ENCODE assay signal across 7 cellular contexts in the genomic region with DNA sequence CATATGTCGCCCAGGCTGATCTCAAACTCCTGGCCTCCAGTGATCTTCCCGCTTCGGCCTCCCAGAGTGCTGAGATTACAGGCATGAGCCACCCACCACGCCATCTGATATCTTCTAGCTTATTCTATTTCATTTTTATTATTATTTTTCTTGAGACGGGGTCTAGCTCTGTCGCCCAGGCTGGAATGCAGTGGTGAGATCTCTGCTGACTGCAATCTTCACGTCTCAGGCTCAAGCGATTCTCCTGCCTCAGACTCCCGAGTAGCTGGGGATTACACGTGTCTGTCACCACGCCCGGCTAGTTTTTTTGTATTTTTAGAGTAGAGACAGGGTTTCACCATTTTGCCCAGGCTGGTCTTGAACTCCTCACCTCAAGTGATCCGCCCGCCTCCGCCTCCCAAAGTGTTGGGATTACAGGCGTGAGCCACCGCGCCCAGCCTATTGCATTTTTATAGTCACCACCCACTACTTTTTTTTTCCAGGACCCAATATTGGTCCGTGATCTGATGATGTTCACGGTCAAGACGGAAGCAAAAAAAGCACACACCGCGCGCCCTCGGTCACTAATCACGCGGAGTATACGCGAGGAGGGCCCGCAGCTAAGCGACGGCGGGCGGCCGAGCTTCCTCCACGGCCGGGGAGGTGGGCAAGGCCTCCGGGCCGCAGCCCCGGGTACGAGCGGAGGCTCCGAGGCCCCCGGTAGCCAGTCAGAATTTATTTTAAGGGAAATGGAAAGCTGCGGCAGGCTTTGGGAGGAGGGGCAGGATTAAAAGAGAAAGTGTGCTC. TPM values are rescaled to one million over a fixed set of nuclear protein-coding genes. Genes with fewer than 3 reads are reported as not detected.
DNase-seq lines count a peak whose midpoint lies in the region; ATAC-seq, FAIRE-seq and TF ChIP-seq lines count a peak whose summit lies in the region.

No MANE protein-coding gene starts in this region.

- in situ Hi-C loops in HepG2 (cut with HindIII; ENCODE audit: extremely low pct_ligation_motif_present, low pct_unique_long_range_greater_than_20kb): loop anchor here (5.0 kb wide), 1 partner anchor 54 kb away; a partner anchor contains a TSS

- H3K27me3 Mint-ChIP-seq in brain: peaks cover 3% of the 10 kb centered on the region

- no peak for TF ChIP-seq POLR2A in H54 (IDR thresholded peaks at IDR 0.05; ENCODE audit: low read depth, low read length)
- TF ChIP-seq POLR2A in HepG2 (IDR thresholded peaks at IDR 0.05; ENCODE audit: insufficient read depth in 1 of 2, low read depth in 2 of 2, low read length in 2 of 2): peak; percentile 65 to 69
- peak in 1 of 2 donors; percentile 51 for TF ChIP-seq POLR2A in suprapubic skin (IDR thresholded peaks at IDR 0.05)

- H3K9ac ChIP-seq in HepG2 (ENCODE audit: insufficient read depth, low read depth, low read length): peak overlapping the region; percentile 78

- peaks cover 22% of the 10 kb centered on the region for H3K79me2 ChIP-seq in HepG2 (ENCODE audit: insufficient read depth, low read length)

- H3K4me3 ChIP-seq in HepG2 (replicated peaks in 1 of 3; ENCODE audit: insufficient read depth in 1 of 3, low read depth in 2 of 3, low read length in 3 of 3): peak overlapping the region; percentile 71 to 87 (median 85)
- H3K4me3 ChIP-seq in suprapubic skin: peak overlapping the region; percentile 82

- peaks cover 16% of the 10 kb centered on the region for H4K20me1 ChIP-seq in HepG2 (ENCODE audit: insufficient read depth, low read length)

- H3K36me3 ChIP-seq in HepG2 (replicated peaks in 1 of 2; ENCODE audit: control insufficient read depth in 1 of 2, insufficient read depth in 2 of 2, low read length in 2 of 2): peaks cover 8 to 22% of the 10 kb centered on the region in 2 experiments; a peak in 4 of 5 replicates
- H3K36me3 ChIP-seq in suprapubic skin: peaks cover 16% of the 10 kb centered on the region

- H3K4me2 ChIP-seq in HepG2 (ENCODE audit: low read depth, low read length): peak overlapping the region; percentile 70

- H3K27ac ChIP-seq in HepG2 (ENCODE audit: extremely low read length, insufficient read depth, low read length): peak overlapping the region; percentile 86
- H3K27ac ChIP-seq in suprapubic skin: peak overlapping the region; percentile 91

- POLR2A ChIA-PET in HepG2 (lab: Yijun Ruan, JAX): interaction anchor here (0.6 to 10.4 kb wide), 23 partner anchors 9 to 671 kb away, joined by 3 to 260 read pairs (median 4); a partner anchor contains a TSS

- peaks cover 69% of the 10 kb centered on the region for H3K4me1 ChIP-seq in HepG2 (ENCODE audit: insufficient read depth, low read length)
- peaks cover 18% of the 10 kb centered on the region for H3K4me1 ChIP-seq in suprapubic skin

- H3K9me3 ChIP-seq in HepG2 (ENCODE audit: low read length) (no peaks in the 10 kb centered on the region), suprapubic skin (no peaks in the 10 kb centered on the region)

- CTCF ChIA-PET in HepG2 (lab: Yijun Ruan, JAX; ENCODE audit: low intra/inter-chr PET ratio, low total read pairs): no interaction called here

- TF ChIP-seq CTCF in brain (conservative IDR thresholded peaks at IDR 0.05) (no peak), HepG2 (CRISPR knock-in tag; IDR thresholded peaks at IDR 0.05) (no peak), suprapubic skin (IDR thresholded peaks at IDR 0.05) (no peak)

- 12% methylated on average over 45 of the region's 45 CpGs for WGBS in HepG2 (ENCODE audit: low lambda C conversion rate)
- 25% methylated on average over 28 of the region's 45 CpGs for WGBS in suprapubic skin

- TF ChIP-seq EP300 in HepG2 (IDR thresholded peaks at IDR 0.05; ENCODE audit: low read depth in 2 of 2, low read length in 2 of 2) (no peak), HepG2 (CRISPR knock-in tag; IDR thresholded peaks at IDR 0.05; ENCODE audit: borderline replicate concordance) (peak; percentile 10; the same call in 1 of the 2 replicates), suprapubic skin (IDR thresholded peaks at IDR 0.05) (no peak)

- TF ChIP-seq RAD21 in HepG2 (CRISPR knock-in tag; IDR thresholded peaks at IDR 0.05): no peak

- H3K9me3 Mint-ChIP-seq in brain: peaks cover 0 to 6% (median 0%) of the 10 kb centered on the region in 5 experiments

- peaks cover 67% of the 10 kb centered on the region for H3K4me1 Mint-ChIP-seq in brain

- peaks cover 20% of the 10 kb centered on the region for H3K36me3 Mint-ChIP-seq in brain

- ATAC-seq in GM18511 (IDR thresholded peaks at IDR 0.05; ENCODE audit: unreplicated experiment): peak; percentile 16
- ATAC-seq in HepG2: peak; percentile 0; the same call in 2 of the 3 replicates

- DNase-seq in H54 (ENCODE audit: insufficient read length, low spot score) (peak; percentile 30), MV-4-11 (lab: John Stamatoyannopoulos, UW) (peak; percentile 85), HepG2 (ENCODE audit: low spot score) (no peak), suprapubic skin (ENCODE audit: low spot score in 2 of 2) (peak in 1 of 2 donors; percentile 75), NCI-H2107 (lab: John Stamatoyannopoulos, UW) (no peak)

- peaks cover 6 to 24% of the 10 kb centered on the region in 2 experiments; a peak in 4 of 5 replicates for H3K27me3 ChIP-seq in HepG2 (ENCODE audit: control insufficient read depth in 1 of 2, insufficient read depth in 2 of 2, low read length in 2 of 2)
- H3K27me3 ChIP-seq in suprapubic skin: peaks cover 27% of the 10 kb centered on the region

- intact Hi-C loops in HepG2 (cut with micrococcal nuclease; ENCODE audit: unreplicated experiment): loop anchor here (1.0 to 5.0 kb wide), 3 partner anchors 36 to 109 kb away; no protein-coding TSS in a partner anchor

- FAIRE-seq in H54 (lab: Jason Lieb, UNC): no peak
- no peak for FAIRE-seq in HepG2 (lab: Jason Lieb, UNC)

- H3K27ac Mint-ChIP-seq in brain: peak overlapping the region; percentile 89 to 96 (median 95)

- BruUV-seq in HepG2 (replicated peaks; lab: Mats Ljungman, UMichigan): TSS peak; percentile 66

- H3K4me3 Mint-ChIP-seq in brain: peak overlapping the region; percentile 87 to 93 (median 90)

- no peak overlapping the region for H2AFZ ChIP-seq in HepG2 (ENCODE audit: low read length)

RNA-seq across cellular contexts. Expression of a gene that starts 1.1 kb away (rescaled TPM):
- polyA plus RNA-seq in brain (ENCODE audit: insufficient read depth, low read depth, low replicate concordance) (171 TPM), HepG2 (2011; rRNA removed) (43.3 and 50.4 TPM in 2 replicates)
- total RNA-seq in HepG2 (2016; rRNA removed; fragmentation: Illumina TruSeq; extraction: Trizol) (77.7 and 79.2 TPM in 2 replicates), suprapubic skin (10 to 100 TPM; 32.4 to 45.7 (median 37.0) TPM)
- total RNA-seq in HepG2 (2016; cell fraction: cytosol; rRNA removed; fragmentation: Illumina TruSeq; extraction: Trizol; ENCODE audit: low read depth): 24.5 and 25.5 TPM in 2 replicates
- total RNA-seq in HepG2 (2016; cell fraction: insoluble cytoplasmic fraction; rRNA removed; fragmentation: Illumina TruSeq; extraction: Trizol): 67.6 and 79.5 TPM in 2 replicates
- total RNA-seq in HepG2 (2016; cell fraction: membrane; rRNA removed; fragmentation: Illumina TruSeq; extraction: Trizol): 64.7 and 64.9 TPM in 2 replicates
- 45.7 and 51.1 TPM in 2 replicates for total RNA-seq in HepG2 (2016; cell fraction: nucleus; rRNA removed; fragmentation: Illumina TruSeq; extraction: Trizol)
- polyA plus RNA-seq in HepG2 (2011; cell fraction: cytosol; rRNA removed): 24.6 and 38.4 TPM in 2 replicates
- polyA plus RNA-seq in HepG2 (2011; cell fraction: nucleus; rRNA removed): 68.1 and 80.1 TPM in 2 replicates
- 35.5 and 43.9 TPM in 2 replicates for polyA plus RNA-seq in HepG2 (2012)
- 15.6 and 19.3 TPM in 2 replicates for polyA plus RNA-seq in HepG2 (2016; cell fraction: cytosol; fragmentation: Illumina TruSeq; extraction: Trizol; ENCODE audit: low read depth)
- 70.8 and 83.3 TPM in 2 replicates for polyA plus RNA-seq in HepG2 (2016; cell fraction: insoluble cytoplasmic fraction; fragmentation: Illumina TruSeq; extraction: Trizol; ENCODE audit: low read depth)
- polyA plus RNA-seq in HepG2 (2016; cell fraction: membrane; fragmentation: Illumina TruSeq; extraction: Trizol; ENCODE audit: low read depth): 38.0 and 40.1 TPM in 2 replicates
- 84.6 and 88.2 TPM in 2 replicates for polyA plus RNA-seq in HepG2 (2016; cell fraction: nucleus; fragmentation: Illumina TruSeq; extraction: Trizol; ENCODE audit: insufficient read depth, low read depth)
- 41.0 and 77.9 TPM in 2 replicates for polyA minus RNA-seq in HepG2 (2011; rRNA and poly(A)+ RNA removed; ENCODE audit: low replicate concordance)
- 22.8 and 27.3 TPM in 2 replicates for polyA minus RNA-seq in HepG2 (2011; cell fraction: cytosol; rRNA and poly(A)+ RNA removed)
- 35.0 and 37.7 TPM in 2 replicates for polyA minus RNA-seq in HepG2 (2011; cell fraction: nucleus; rRNA and poly(A)+ RNA removed)

RNA-seq across cellular contexts. Expression of a gene that starts 22.0 kb away (rescaled TPM):
- polyA plus RNA-seq in brain (ENCODE audit: insufficient read depth, low read depth, low replicate concordance) (404 TPM), HepG2 (2011; rRNA removed) (571 and 631 TPM in 2 replicates)
- total RNA-seq in HepG2 (2016; rRNA removed; fragmentation: Illumina TruSeq; extraction: Trizol) (531 and 639 TPM in 2 replicates), suprapubic skin (100 to 1,000 TPM; 163 to 226 (median 208) TPM)
- 280 and 300 TPM in 2 replicates for total RNA-seq in HepG2 (2016; cell fraction: cytosol; rRNA removed; fragmentation: Illumina TruSeq; extraction: Trizol; ENCODE audit: low read depth)
- 555 and 661 TPM in 2 replicates for total RNA-seq in HepG2 (2016; cell fraction: insoluble cytoplasmic fraction; rRNA removed; fragmentation: Illumina TruSeq; extraction: Trizol)
- 259 and 300 TPM in 2 replicates for total RNA-seq in HepG2 (2016; cell fraction: membrane; rRNA removed; fragmentation: Illumina TruSeq; extraction: Trizol)
- total RNA-seq in HepG2 (2016; cell fraction: nucleus; rRNA removed; fragmentation: Illumina TruSeq; extraction: Trizol): 259 and 270 TPM in 2 replicates
- polyA plus RNA-seq in HepG2 (2011; cell fraction: cytosol; rRNA removed): 539 and 602 TPM in 2 replicates
- 375 and 401 TPM in 2 replicates for polyA plus RNA-seq in HepG2 (2011; cell fraction: nucleus; rRNA removed)
- 283 and 330 TPM in 2 replicates for polyA plus RNA-seq in HepG2 (2012)
- polyA plus RNA-seq in HepG2 (2016; cell fraction: cytosol; fragmentation: Illumina TruSeq; extraction: Trizol; ENCODE audit: low read depth): 290 and 328 TPM in 2 replicates
- 656 and 720 TPM in 2 replicates for polyA plus RNA-seq in HepG2 (2016; cell fraction: insoluble cytoplasmic fraction; fragmentation: Illumina TruSeq; extraction: Trizol; ENCODE audit: low read depth)
- polyA plus RNA-seq in HepG2 (2016; cell fraction: membrane; fragmentation: Illumina TruSeq; extraction: Trizol; ENCODE audit: low read depth): 233 and 270 TPM in 2 replicates
- 418 and 431 TPM in 2 replicates for polyA plus RNA-seq in HepG2 (2016; cell fraction: nucleus; fragmentation: Illumina TruSeq; extraction: Trizol; ENCODE audit: insufficient read depth, low read depth)
- polyA minus RNA-seq in HepG2 (2011; rRNA and poly(A)+ RNA removed; ENCODE audit: low replicate concordance): 380 and 541 TPM in 2 replicates
- polyA minus RNA-seq in HepG2 (2011; cell fraction: cytosol; rRNA and poly(A)+ RNA removed): 93.0 and 111 TPM in 2 replicates
- polyA minus RNA-seq in HepG2 (2011; cell fraction: nucleus; rRNA and poly(A)+ RNA removed): 111 and 120 TPM in 2 replicates

RNA-seq across cellular contexts. Expression of a gene that starts 22.4 kb away (rescaled TPM):
- polyA plus RNA-seq in brain (ENCODE audit: insufficient read depth, low read depth, low replicate concordance) (39.8 TPM), HepG2 (2011; rRNA removed) (27.6 and 32.0 TPM in 2 replicates)
- total RNA-seq in HepG2 (2016; rRNA removed; fragmentation: Illumina TruSeq; extraction: Trizol) (15.3 and 17.8 TPM in 2 replicates), suprapubic skin (10 to 100 TPM; 23.3 to 81.1 (median 26.9) TPM)
- total RNA-seq in HepG2 (2016; cell fraction: cytosol; rRNA removed; fragmentation: Illumina TruSeq; extraction: Trizol; ENCODE audit: low read depth): 8.6 and 10.0 TPM in 2 replicates
- 14.3 and 17.3 TPM in 2 replicates for total RNA-seq in HepG2 (2016; cell fraction: insoluble cytoplasmic fraction; rRNA removed; fragmentation: Illumina TruSeq; extraction: Trizol)
- 13.2 and 13.6 TPM in 2 replicates for total RNA-seq in HepG2 (2016; cell fraction: membrane; rRNA removed; fragmentation: Illumina TruSeq; extraction: Trizol)
- total RNA-seq in HepG2 (2016; cell fraction: nucleus; rRNA removed; fragmentation: Illumina TruSeq; extraction: Trizol): 21.3 and 26.0 TPM in 2 replicates
- 13.9 and 24.3 TPM in 2 replicates for polyA plus RNA-seq in HepG2 (2011; cell fraction: cytosol; rRNA removed)
- 94.6 and 141 TPM in 2 replicates for polyA plus RNA-seq in HepG2 (2011; cell fraction: nucleus; rRNA removed)
- 16.9 and 17.6 TPM in 2 replicates for polyA plus RNA-seq in HepG2 (2012)
- 2.6 and 2.8 TPM in 2 replicates for polyA plus RNA-seq in HepG2 (2016; cell fraction: cytosol; fragmentation: Illumina TruSeq; extraction: Trizol; ENCODE audit: low read depth)
- polyA plus RNA-seq in HepG2 (2016; cell fraction: insoluble cytoplasmic fraction; fragmentation: Illumina TruSeq; extraction: Trizol; ENCODE audit: low read depth): 12.8 and 13.4 TPM in 2 replicates
- polyA plus RNA-seq in HepG2 (2016; cell fraction: membrane; fragmentation: Illumina TruSeq; extraction: Trizol; ENCODE audit: low read depth): 5.4 and 6.3 TPM in 2 replicates
- polyA plus RNA-seq in HepG2 (2016; cell fraction: nucleus; fragmentation: Illumina TruSeq; extraction: Trizol; ENCODE audit: insufficient read depth, low read depth): 60.6 and 69.1 TPM in 2 replicates
- 32.8 and 53.5 TPM in 2 replicates for polyA minus RNA-seq in HepG2 (2011; rRNA and poly(A)+ RNA removed; ENCODE audit: low replicate concordance)
- 14.5 and 16.4 TPM in 2 replicates for polyA minus RNA-seq in HepG2 (2011; cell fraction: cytosol; rRNA and poly(A)+ RNA removed)
- 30.1 and 33.4 TPM in 2 replicates for polyA minus RNA-seq in HepG2 (2011; cell fraction: nucleus; rRNA and poly(A)+ RNA removed)

RNA-seq across cellular contexts. Expression of a gene that starts 55.5 kb away (rescaled TPM):
- polyA plus RNA-seq in brain (ENCODE audit: insufficient read depth, low read depth, low replicate concordance) (15.1 TPM), HepG2 (2011; rRNA removed) (5.9 and 6.6 TPM in 2 replicates)
- total RNA-seq in HepG2 (2016; rRNA removed; fragmentation: Illumina TruSeq; extraction: Trizol) (12.0 and 12.2 TPM in 2 replicates), suprapubic skin (10 to 100 TPM; 18.0 to 31.8 (median 25.8) TPM)
- 13.2 and 13.9 TPM in 2 replicates for total RNA-seq in HepG2 (2016; cell fraction: cytosol; rRNA removed; fragmentation: Illumina TruSeq; extraction: Trizol; ENCODE audit: low read depth)
- 10.5 and 10.7 TPM in 2 replicates for total RNA-seq in HepG2 (2016; cell fraction: insoluble cytoplasmic fraction; rRNA removed; fragmentation: Illumina TruSeq; extraction: Trizol)
- total RNA-seq in HepG2 (2016; cell fraction: membrane; rRNA removed; fragmentation: Illumina TruSeq; extraction: Trizol): 14.0 and 18.0 TPM in 2 replicates
- total RNA-seq in HepG2 (2016; cell fraction: nucleus; rRNA removed; fragmentation: Illumina TruSeq; extraction: Trizol): 14.1 and 16.1 TPM in 2 replicates
- polyA plus RNA-seq in HepG2 (2011; cell fraction: cytosol; rRNA removed): 5.5 and 6.6 TPM in 2 replicates
- polyA plus RNA-seq in HepG2 (2011; cell fraction: nucleus; rRNA removed): 27.0 and 32.1 TPM in 2 replicates
- 18.4 and 21.6 TPM in 2 replicates for polyA plus RNA-seq in HepG2 (2012)
- polyA plus RNA-seq in HepG2 (2016; cell fraction: cytosol; fragmentation: Illumina TruSeq; extraction: Trizol; ENCODE audit: low read depth): 2.0 and 2.2 TPM in 2 replicates
- polyA plus RNA-seq in HepG2 (2016; cell fraction: insoluble cytoplasmic fraction; fragmentation: Illumina TruSeq; extraction: Trizol; ENCODE audit: low read depth): 19.2 and 31.8 TPM in 2 replicates
- 8.0 and 10.2 TPM in 2 replicates for polyA plus RNA-seq in HepG2 (2016; cell fraction: membrane; fragmentation: Illumina TruSeq; extraction: Trizol; ENCODE audit: low read depth)
- polyA plus RNA-seq in HepG2 (2016; cell fraction: nucleus; fragmentation: Illumina TruSeq; extraction: Trizol; ENCODE audit: insufficient read depth, low read depth): 44.2 and 48.9 TPM in 2 replicates
- polyA minus RNA-seq in HepG2 (2011; rRNA and poly(A)+ RNA removed; ENCODE audit: low replicate concordance): 9.9 and 36.8 TPM in 2 replicates
- polyA minus RNA-seq in HepG2 (2011; cell fraction: cytosol; rRNA and poly(A)+ RNA removed): 21.1 and 21.8 TPM in 2 replicates
- 21.1 and 25.4 TPM in 2 replicates for polyA minus RNA-seq in HepG2 (2011; cell fraction: nucleus; rRNA and poly(A)+ RNA removed)

Comparison
In these comparisons a context has a peak if more than half of its experiments do, and no peak if none do; other contexts are left out.
1. DNase-seq: peak in H54 (single experiment) and MV-4-11 (single experiment); none in HepG2 (single experiment) and NCI-H2107 (single experiment).